In the genomic region with DNA sequence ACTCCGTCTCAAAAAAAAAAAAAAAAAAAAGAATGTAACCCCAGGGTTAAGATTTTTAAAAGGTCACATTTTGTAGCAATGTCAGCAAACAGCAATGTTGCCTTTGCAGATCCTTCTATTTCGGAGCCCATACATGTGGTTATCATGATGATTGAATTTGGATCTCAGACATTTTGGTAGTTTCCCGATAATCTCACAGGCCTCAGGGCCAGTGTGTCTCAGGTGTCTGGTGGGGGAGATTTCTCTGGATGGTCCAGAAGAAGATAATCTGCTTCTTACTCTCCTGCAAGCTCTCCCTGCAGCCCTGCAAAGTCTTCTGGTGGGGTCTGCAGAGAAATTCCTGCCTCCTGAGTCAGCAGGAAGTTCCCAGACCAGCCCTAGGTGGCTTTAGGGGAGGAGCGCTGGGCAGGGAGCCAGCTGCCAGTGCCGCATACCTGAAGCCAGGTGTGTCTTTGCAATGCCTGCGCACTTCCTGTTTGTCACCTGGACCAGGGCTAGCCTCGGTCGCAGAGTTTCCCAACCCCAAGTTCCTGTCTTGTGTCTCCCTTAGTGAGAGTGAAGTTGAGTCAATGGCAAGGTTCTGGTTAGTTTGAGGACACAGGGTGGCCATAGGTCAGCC, we compare ENCODE assay signal across 1 cellular context.
TF ChIP-seq lines count a peak whose summit lies in the region.

No MANE protein-coding gene starts in this region.

TF ChIP-seq in K562, 482 proteins besides CTCF, POLR2A, EP300 and RAD21:
- TF ChIP-seq, protein P1, sequence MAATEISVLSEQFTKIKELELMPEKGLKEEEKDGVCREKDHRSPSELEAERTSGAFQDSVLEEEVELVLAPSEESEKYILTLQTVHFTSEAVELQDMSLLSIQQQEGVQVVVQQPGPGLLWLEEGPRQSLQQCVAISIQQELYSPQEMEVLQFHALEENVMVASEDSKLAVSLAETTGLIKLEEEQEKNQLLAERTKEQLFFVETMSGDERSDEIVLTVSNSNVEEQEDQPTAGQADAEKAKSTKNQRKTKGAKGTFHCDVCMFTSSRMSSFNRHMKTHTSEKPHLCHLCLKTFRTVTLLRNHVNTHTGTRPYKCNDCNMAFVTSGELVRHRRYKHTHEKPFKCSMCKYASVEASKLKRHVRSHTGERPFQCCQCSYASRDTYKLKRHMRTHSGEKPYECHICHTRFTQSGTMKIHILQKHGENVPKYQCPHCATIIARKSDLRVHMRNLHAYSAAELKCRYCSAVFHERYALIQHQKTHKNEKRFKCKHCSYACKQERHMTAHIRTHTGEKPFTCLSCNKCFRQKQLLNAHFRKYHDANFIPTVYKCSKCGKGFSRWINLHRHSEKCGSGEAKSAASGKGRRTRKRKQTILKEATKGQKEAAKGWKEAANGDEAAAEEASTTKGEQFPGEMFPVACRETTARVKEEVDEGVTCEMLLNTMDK (IDR thresholded peaks at IDR 0.05; ENCODE audit: borderline replicate concordance, insufficient read depth, low read depth, low read length, poor library complexity, severe bottlenecking), result no peak
- TF ChIP-seq MEIS2 (IDR thresholded peaks at IDR 0.05; ENCODE audit: partially characterized antibody) (no peak), SPI1 (IDR thresholded peaks at IDR 0.05; ENCODE audit: borderline replicate concordance, low read depth, low read length) (peak; percentile 71), PRMT5 (CRISPR knock-in tag; IDR thresholded peaks at IDR 0.05) (no peak), ZNF311 (CRISPR knock-in tag; IDR thresholded peaks at IDR 0.05) (no peak), MYC (IDR thresholded peaks at IDR 0.05; ENCODE audit: low read depth, low read length) (no peak), MYC (CRISPR knock-in tag; IDR thresholded peaks at IDR 0.05; ENCODE audit: borderline replicate concordance, low read depth) (no peak), ZNF384 (IDR thresholded peaks at IDR 0.05; ENCODE audit: low read depth, low read length) (no peak), CBFA2T3 (IDR thresholded peaks at IDR 0.05) (peak; percentile 18; the same call in 1 of the 2 replicates), ZNF79 (CRISPR knock-in tag; IDR thresholded peaks at IDR 0.05; ENCODE audit: low read depth) (no peak), ZNF140 (CRISPR knock-in tag; IDR thresholded peaks at IDR 0.05) (no peak), CHD1 (IDR thresholded peaks at IDR 0.05; ENCODE audit: low read length) (no peak), ZEB2 (IDR thresholded peaks at IDR 0.05) (peak; percentile 30; the same call in 1 of the 2 replicates), ZNF316 (IDR thresholded peaks at IDR 0.05) (peak; percentile 24; the same call in 1 of the 2 replicates), RBFOX2 (IDR thresholded peaks at IDR 0.05; ENCODE audit: low read depth, low read length) (no peak), NFIC (IDR thresholded peaks at IDR 0.05) (peak; percentile 57), ZBTB7A (IDR thresholded peaks at IDR 0.05; ENCODE audit: borderline replicate concordance, control insufficient read depth, low read depth, low read length) (0 out of 2 replicates have a peak, but pooled peaks have one; percentile 10), ZNF165 (CRISPR knock-in tag; IDR thresholded peaks at IDR 0.05; ENCODE audit: borderline replicate concordance) (no peak), ARNT (IDR thresholded peaks at IDR 0.05) (no peak), ZFX (CRISPR knock-in tag; IDR thresholded peaks at IDR 0.05) (no peak)
- TF ChIP-seq, protein P2, sequence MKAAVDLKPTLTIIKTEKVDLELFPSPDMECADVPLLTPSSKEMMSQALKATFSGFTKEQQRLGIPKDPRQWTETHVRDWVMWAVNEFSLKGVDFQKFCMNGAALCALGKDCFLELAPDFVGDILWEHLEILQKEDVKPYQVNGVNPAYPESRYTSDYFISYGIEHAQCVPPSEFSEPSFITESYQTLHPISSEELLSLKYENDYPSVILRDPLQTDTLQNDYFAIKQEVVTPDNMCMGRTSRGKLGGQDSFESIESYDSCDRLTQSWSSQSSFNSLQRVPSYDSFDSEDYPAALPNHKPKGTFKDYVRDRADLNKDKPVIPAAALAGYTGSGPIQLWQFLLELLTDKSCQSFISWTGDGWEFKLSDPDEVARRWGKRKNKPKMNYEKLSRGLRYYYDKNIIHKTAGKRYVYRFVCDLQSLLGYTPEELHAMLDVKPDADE (conservative IDR thresholded peaks at IDR 0.05; ENCODE audit: control insufficient read depth, low read depth, low read length), result no peak
- TF ChIP-seq, protein P3, sequence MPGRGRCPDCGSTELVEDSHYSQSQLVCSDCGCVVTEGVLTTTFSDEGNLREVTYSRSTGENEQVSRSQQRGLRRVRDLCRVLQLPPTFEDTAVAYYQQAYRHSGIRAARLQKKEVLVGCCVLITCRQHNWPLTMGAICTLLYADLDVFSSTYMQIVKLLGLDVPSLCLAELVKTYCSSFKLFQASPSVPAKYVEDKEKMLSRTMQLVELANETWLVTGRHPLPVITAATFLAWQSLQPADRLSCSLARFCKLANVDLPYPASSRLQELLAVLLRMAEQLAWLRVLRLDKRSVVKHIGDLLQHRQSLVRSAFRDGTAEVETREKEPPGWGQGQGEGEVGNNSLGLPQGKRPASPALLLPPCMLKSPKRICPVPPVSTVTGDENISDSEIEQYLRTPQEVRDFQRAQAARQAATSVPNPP (IDR thresholded peaks at IDR 0.05; ENCODE audit: borderline replicate concordance, insufficient read depth, insufficient read length), result no peak
- TF ChIP-seq, protein P4, sequence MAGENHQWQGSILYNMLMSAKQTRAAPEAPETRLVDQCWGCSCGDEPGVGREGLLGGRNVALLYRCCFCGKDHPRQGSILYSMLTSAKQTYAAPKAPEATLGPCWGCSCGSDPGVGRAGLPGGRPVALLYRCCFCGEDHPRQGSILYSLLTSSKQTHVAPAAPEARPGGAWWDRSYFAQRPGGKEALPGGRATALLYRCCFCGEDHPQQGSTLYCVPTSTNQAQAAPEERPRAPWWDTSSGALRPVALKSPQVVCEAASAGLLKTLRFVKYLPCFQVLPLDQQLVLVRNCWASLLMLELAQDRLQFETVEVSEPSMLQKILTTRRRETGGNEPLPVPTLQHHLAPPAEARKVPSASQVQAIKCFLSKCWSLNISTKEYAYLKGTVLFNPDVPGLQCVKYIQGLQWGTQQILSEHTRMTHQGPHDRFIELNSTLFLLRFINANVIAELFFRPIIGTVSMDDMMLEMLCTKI (IDR thresholded peaks at IDR 0.05; ENCODE audit: partially characterized antibody), result no peak
- TF ChIP-seq, protein P5, sequence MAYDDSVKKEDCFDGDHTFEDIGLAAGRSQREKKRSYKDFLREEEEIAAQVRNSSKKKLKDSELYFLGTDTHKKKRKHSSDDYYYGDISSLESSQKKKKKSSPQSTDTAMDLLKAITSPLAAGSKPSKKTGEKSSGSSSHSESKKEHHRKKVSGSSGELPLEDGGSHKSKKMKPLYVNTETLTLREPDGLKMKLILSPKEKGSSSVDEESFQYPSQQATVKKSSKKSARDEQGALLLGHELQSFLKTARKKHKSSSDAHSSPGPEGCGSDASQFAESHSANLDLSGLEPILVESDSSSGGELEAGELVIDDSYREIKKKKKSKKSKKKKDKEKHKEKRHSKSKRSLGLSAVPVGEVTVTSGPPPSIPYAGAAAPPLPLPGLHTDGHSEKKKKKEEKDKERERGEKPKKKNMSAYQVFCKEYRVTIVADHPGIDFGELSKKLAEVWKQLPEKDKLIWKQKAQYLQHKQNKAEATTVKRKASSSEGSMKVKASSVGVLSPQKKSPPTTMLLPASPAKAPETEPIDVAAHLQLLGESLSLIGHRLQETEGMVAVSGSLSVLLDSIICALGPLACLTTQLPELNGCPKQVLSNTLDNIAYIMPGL (CRISPR knock-in tag; IDR thresholded peaks at IDR 0.05), result no peak
- TF ChIP-seq, protein P6, sequence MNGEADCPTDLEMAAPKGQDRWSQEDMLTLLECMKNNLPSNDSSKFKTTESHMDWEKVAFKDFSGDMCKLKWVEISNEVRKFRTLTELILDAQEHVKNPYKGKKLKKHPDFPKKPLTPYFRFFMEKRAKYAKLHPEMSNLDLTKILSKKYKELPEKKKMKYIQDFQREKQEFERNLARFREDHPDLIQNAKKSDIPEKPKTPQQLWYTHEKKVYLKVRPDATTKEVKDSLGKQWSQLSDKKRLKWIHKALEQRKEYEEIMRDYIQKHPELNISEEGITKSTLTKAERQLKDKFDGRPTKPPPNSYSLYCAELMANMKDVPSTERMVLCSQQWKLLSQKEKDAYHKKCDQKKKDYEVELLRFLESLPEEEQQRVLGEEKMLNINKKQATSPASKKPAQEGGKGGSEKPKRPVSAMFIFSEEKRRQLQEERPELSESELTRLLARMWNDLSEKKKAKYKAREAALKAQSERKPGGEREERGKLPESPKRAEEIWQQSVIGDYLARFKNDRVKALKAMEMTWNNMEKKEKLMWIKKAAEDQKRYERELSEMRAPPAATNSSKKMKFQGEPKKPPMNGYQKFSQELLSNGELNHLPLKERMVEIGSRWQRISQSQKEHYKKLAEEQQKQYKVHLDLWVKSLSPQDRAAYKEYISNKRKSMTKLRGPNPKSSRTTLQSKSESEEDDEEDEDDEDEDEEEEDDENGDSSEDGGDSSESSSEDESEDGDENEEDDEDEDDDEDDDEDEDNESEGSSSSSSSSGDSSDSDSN (IDR thresholded peaks at IDR 0.05; ENCODE audit: borderline replicate concordance in 1 of 2, low read depth in 2 of 2, low read length in 2 of 2), result no peak
- TF ChIP-seq, protein P7, sequence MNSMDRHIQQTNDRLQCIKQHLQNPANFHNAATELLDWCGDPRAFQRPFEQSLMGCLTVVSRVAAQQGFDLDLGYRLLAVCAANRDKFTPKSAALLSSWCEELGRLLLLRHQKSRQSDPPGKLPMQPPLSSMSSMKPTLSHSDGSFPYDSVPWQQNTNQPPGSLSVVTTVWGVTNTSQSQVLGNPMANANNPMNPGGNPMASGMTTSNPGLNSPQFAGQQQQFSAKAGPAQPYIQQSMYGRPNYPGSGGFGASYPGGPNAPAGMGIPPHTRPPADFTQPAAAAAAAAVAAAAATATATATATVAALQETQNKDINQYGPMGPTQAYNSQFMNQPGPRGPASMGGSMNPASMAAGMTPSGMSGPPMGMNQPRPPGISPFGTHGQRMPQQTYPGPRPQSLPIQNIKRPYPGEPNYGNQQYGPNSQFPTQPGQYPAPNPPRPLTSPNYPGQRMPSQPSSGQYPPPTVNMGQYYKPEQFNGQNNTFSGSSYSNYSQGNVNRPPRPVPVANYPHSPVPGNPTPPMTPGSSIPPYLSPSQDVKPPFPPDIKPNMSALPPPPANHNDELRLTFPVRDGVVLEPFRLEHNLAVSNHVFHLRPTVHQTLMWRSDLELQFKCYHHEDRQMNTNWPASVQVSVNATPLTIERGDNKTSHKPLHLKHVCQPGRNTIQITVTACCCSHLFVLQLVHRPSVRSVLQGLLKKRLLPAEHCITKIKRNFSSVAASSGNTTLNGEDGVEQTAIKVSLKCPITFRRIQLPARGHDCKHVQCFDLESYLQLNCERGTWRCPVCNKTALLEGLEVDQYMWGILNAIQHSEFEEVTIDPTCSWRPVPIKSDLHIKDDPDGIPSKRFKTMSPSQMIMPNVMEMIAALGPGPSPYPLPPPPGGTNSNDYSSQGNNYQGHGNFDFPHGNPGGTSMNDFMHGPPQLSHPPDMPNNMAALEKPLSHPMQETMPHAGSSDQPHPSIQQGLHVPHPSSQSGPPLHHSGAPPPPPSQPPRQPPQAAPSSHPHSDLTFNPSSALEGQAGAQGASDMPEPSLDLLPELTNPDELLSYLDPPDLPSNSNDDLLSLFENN (IDR thresholded peaks at IDR 0.05; ENCODE audit: low read depth in 2 of 2, low read length in 2 of 2), result no peak
- TF ChIP-seq, protein P8, sequence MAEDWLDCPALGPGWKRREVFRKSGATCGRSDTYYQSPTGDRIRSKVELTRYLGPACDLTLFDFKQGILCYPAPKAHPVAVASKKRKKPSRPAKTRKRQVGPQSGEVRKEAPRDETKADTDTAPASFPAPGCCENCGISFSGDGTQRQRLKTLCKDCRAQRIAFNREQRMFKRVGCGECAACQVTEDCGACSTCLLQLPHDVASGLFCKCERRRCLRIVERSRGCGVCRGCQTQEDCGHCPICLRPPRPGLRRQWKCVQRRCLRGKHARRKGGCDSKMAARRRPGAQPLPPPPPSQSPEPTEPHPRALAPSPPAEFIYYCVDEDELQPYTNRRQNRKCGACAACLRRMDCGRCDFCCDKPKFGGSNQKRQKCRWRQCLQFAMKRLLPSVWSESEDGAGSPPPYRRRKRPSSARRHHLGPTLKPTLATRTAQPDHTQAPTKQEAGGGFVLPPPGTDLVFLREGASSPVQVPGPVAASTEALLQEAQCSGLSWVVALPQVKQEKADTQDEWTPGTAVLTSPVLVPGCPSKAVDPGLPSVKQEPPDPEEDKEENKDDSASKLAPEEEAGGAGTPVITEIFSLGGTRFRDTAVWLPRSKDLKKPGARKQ (CRISPR knock-in tag; IDR thresholded peaks at IDR 0.05), result no peak
